In the genomic region with DNA sequence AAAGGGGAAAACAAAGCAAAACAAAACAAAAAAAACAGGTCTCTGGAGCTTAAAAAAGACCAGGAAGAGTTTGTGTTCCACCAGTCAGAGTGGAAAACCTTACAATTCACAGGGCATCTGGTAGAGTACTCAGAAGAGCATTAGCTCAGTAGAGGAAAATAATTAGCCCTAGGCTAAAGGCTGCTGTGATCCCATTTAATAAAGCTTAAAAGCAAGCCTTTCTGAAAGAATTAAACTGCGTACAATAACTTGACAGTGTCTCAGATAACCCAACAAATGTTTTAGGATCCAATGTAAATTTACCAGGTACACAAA, we compare ENCODE assay signal across 22 cellular contexts. TPM values are rescaled to one million over a fixed set of nuclear protein-coding genes. Genes with fewer than 3 reads are reported as not detected.
DNase-seq lines count a peak whose midpoint lies in the region; ATAC-seq and TF ChIP-seq lines count a peak whose summit lies in the region.
"Had no signal": no experiment of that assay in that cellular context is flagged by ENCODE, and none has a peak within 500 bp of the region (broad histone marks: within the 10 kb centered on the region; RNA-seq: fewer than 3 reads in every experiment).

No MANE protein-coding gene starts in this region.

- 70% methylated on average over 1 of the region's 1 CpG for WGBS in right cardiac atrium
- 59 to 72% methylated on average over 1 of the region's 1 CpG for WGBS in heart right ventricle, 2 donors
- WGBS in lower leg skin, 2 donors: 91 to 94% methylated on average over 1 of the region's 1 CpG

- H3K4me3 Mint-ChIP-seq in nephron (no peak overlapping the region), CD14-positive monocyte (no peak overlapping the region)
- H3K4me3 Mint-ChIP-seq: CD4-positive, alpha-beta memory T cell; IgD-negative memory B cell had no signal

- no peak for TF ChIP-seq POLR2A in lower leg skin (IDR thresholded peaks at IDR 0.05)

- H3K27ac Mint-ChIP-seq in nephron: peak overlapping the region in 2 of 3 experiments; percentile 79 to 81
- H3K27ac Mint-ChIP-seq in CD14-positive monocyte: no peak overlapping the region
- H3K27ac Mint-ChIP-seq: IgD-negative memory B cell had no signal

- H3K4me1 ChIP-seq in right cardiac atrium (ENCODE audit: control insufficient read depth, insufficient read depth, low read length): no peaks in the 10 kb centered on the region
- peaks cover 0 to 30% (median 5%) of the 10 kb centered on the region in 9 donors for H3K4me1 ChIP-seq in heart right ventricle

- H3K27ac ChIP-seq in right cardiac atrium (ENCODE audit: low read length) (no peak overlapping the region), heart right ventricle (peak overlapping the region in 8 of 10 donors; percentile 22 to 83 (median 54))
- H3K27ac ChIP-seq: BLaER1 treated with 17β-estradiol and CSF1 and Interleukin-3, amounts not matched to agents 10 nM and 100 nM; GM23248; HL-60; KMS-11; SJSA1 had no signal

- H3K36me3 ChIP-seq in heart right ventricle: no peaks in the 10 kb centered on the region
- H3K36me3 ChIP-seq: SJSA1 had no signal

- no peak for DNase-seq in Right ventricle myocardium superior
- no peak for DNase-seq in right cardiac atrium
- no peak for DNase-seq in heart right ventricle
- DNase-seq in lower leg skin (ENCODE audit: low spot score in 2 of 2): no peak
- no peak for DNase-seq in iPS-NIHi11 (ENCODE audit: low spot score)
- no peak for DNase-seq in CD14-positive monocyte (ENCODE audit: low spot score)
- DNase-seq: AML-193; CD4-positive, alpha-beta memory T cell; COR-L47; GM23248; H7; MM.1S; NCI-H2029; NCI-H2171; NCI-H226; NCI-H510A had no signal

- ATAC-seq in Right ventricle myocardium superior (ENCODE audit: poor library complexity) (peak; percentile 70), right cardiac atrium (no peak), heart right ventricle (peak; percentile 15 to 91 (median 76))

- no peaks in the 10 kb centered on the region for H3K27me3 Mint-ChIP-seq in nephron (ENCODE audit: low read depth)
- H3K27me3 Mint-ChIP-seq in CD14-positive monocyte (ENCODE audit: low read depth in 3 of 3): no peaks in the 10 kb centered on the region
- H3K27me3 Mint-ChIP-seq: CD4-positive, alpha-beta memory T cell; IgD-negative memory B cell had no signal

- H3K9me3 Mint-ChIP-seq in nephron (peaks cover 19% of the 10 kb centered on the region), CD14-positive monocyte (peaks cover 0 to 3% (median 1%) of the 10 kb centered on the region in 7 donors)

- TF ChIP-seq CTCF in heart right ventricle (IDR thresholded peaks at IDR 0.05): no peak
- TF ChIP-seq CTCF in nephron (IDR thresholded peaks at IDR 0.05; ENCODE audit: unreplicated experiment in 3 of 3): no peak
- no peak for TF ChIP-seq CTCF in lower leg skin (IDR thresholded peaks at IDR 0.05)
- TF ChIP-seq CTCF in CD14-positive monocyte (IDR thresholded peaks at IDR 0.05): no peak

- H3K27me3 ChIP-seq in right cardiac atrium (ENCODE audit: control insufficient read depth, insufficient read depth) (no peaks in the 10 kb centered on the region), heart right ventricle (no peaks in the 10 kb centered on the region)
- H3K27me3 ChIP-seq: BLaER1 treated with 17β-estradiol and CSF1 and Interleukin-3, amounts not matched to agents 10 nM and 100 nM; SJSA1 had no signal

- H3K4me1 Mint-ChIP-seq in nephron (peaks cover 4% of the 10 kb centered on the region), CD14-positive monocyte (peaks cover 4% of the 10 kb centered on the region)
- H3K4me1 Mint-ChIP-seq: CD4-positive, alpha-beta memory T cell had no signal

- H3K36me3 Mint-ChIP-seq in nephron (ENCODE audit: low read depth): peaks cover 9% of the 10 kb centered on the region
- peaks cover 5 to 7% of the 10 kb centered on the region in 2 donors for H3K36me3 Mint-ChIP-seq in CD14-positive monocyte
- H3K36me3 Mint-ChIP-seq: CD4-positive, alpha-beta memory T cell; IgD-negative memory B cell had no signal

- H3K4me3 ChIP-seq in right cardiac atrium (ENCODE audit: low read length) (no peak overlapping the region), heart right ventricle (peak overlapping the region in 1 of 10 donors; percentile 13), lower leg skin (ENCODE audit: low read depth, poor library complexity, severe bottlenecking) (no peak overlapping the region)
- H3K4me3 ChIP-seq: BLaER1 treated with 17β-estradiol and CSF1 and Interleukin-3, amounts not matched to agents 10 nM and 100 nM; GM23248; SJSA1 had no signal

- intact Hi-C loops in Right ventricle myocardium superior (cut with DNase I) (no loop called here), right cardiac atrium (cut with DNase I) (no loop called here), heart right ventricle (cut with DNase I) (loop anchor here in 1 of 10 donors (2.0 kb wide), 1 partner anchor 48 kb away; no protein-coding TSS in a partner anchor), lower leg skin (cut with DNase I; ENCODE audit: low total_unique reads) (no loop called here), CD14-positive monocyte (cut with micrococcal nuclease) (no loop called here)

- H3K9me3 ChIP-seq in right cardiac atrium (ENCODE audit: control insufficient read depth, low read length) (no peaks in the 10 kb centered on the region), heart right ventricle (peaks cover 0 to 35% (median 2%) of the 10 kb centered on the region in 11 donors)
- H3K9me3 ChIP-seq: SJSA1 had no signal

RNA-seq across cellular contexts. Expression of gene ECM2, which starts 7.3 kb away (rescaled TPM):
- 5.6 TPM for total RNA-seq in Right ventricle myocardium superior
- total RNA-seq in right cardiac atrium: 10 to 100 TPM; 11.1 to 17.6 (median 13.5) TPM
- polyA plus RNA-seq in right cardiac atrium: 10.8 TPM
- 10 to 100 TPM in 3 of 10 donors, 1 to 10 TPM in 7; 4.2 to 14.9 (median 9.2) TPM for total RNA-seq in heart right ventricle
- polyA plus RNA-seq in heart right ventricle: 1 to 10 TPM; 2.1 to 8.0 TPM
- 10 to 100 TPM in 1 of 4 donors, 1 to 10 TPM in 3; 2.4 to 10.1 (median 3.8) TPM for total RNA-seq in lower leg skin
- polyA plus RNA-seq in CD14-positive monocyte: under 1 TPM in 1 of 2 donors, not detected in 1; 0.15 TPM
- total RNA-seq: CD4-positive, alpha-beta memory T cell; H7 had no signal
- polyA plus RNA-seq: CD4-positive, alpha-beta memory T cell; IgD-negative memory B cell had no signal

RNA-seq across cellular contexts. Expression of gene ASPN, which starts 46.2 kb away (rescaled TPM):
- total RNA-seq in Right ventricle myocardium superior (4.8 TPM), right cardiac atrium (10 to 100 TPM in 2 of 4 donors, 1 to 10 TPM in 2; 7.9 to 18.8 (median 11.4) TPM), heart right ventricle (10 to 100 TPM in 8 of 10 donors, 1 to 10 TPM in 2; 2.3 to 29.6 (median 19.4) TPM), lower leg skin (1 to 10 TPM; 3.0 to 9.1 (median 5.7) TPM)
- polyA plus RNA-seq in right cardiac atrium (7.0 TPM), heart right ventricle (10 to 100 TPM in 1 of 2 donors, 1 to 10 TPM in 1; 3.2 to 11.4 TPM), CD14-positive monocyte (not detected)
- total RNA-seq: CD4-positive, alpha-beta memory T cell; H7; SJSA1 had no signal
- polyA plus RNA-seq: CD4-positive, alpha-beta memory T cell; IgD-negative memory B cell had no signal

Comparison
In these comparisons a context has a peak if more than half of its experiments do, and no peak if none do; other contexts are left out.
1. ATAC-seq: peak in Right ventricle myocardium superior (single experiment) and heart right ventricle (8 of 8); none in right cardiac atrium (0 of 2).
2. H3K27ac Mint-ChIP-seq: peak in nephron (2 of 3); none in CD14-positive monocyte (0 of 7).